In genomic region chr2:127591221-127591923, GRCh38 we compare ENCODE assay signal across 8 cellular contexts. TPM values are rescaled to one million over a fixed set of nuclear protein-coding genes. Genes with fewer than 3 reads are reported as not detected.
DNase-seq lines count a peak whose midpoint lies in the region; ATAC-seq and TF ChIP-seq lines count a peak whose summit lies in the region.

No MANE protein-coding gene starts in this region.

- H3K27me3 Mint-ChIP-seq in activated naive CD4-positive, alpha-beta T cell treated with anti-CD3 and anti-CD28 coated beads, Interleukin-2, amount 10 ng/mL, durations not matched to agents 7 days and 5 days: peaks cover 10% of the 10 kb centered on the region
- no peaks in the 10 kb centered on the region for H3K27me3 Mint-ChIP-seq in progenitor cell of endocrine pancreas

- H3K27ac Mint-ChIP-seq in activated naive CD4-positive, alpha-beta T cell treated with anti-CD3 and anti-CD28 coated beads, Interleukin-2, amount 10 ng/mL, durations not matched to agents 7 days and 5 days: no peak overlapping the region
- no peak overlapping the region for H3K27ac Mint-ChIP-seq in progenitor cell of endocrine pancreas

- no peaks in the 10 kb centered on the region for H3K36me3 Mint-ChIP-seq in activated naive CD4-positive, alpha-beta T cell treated with anti-CD3 and anti-CD28 coated beads, Interleukin-2, amount 10 ng/mL, durations not matched to agents 7 days and 5 days
- no peaks in the 10 kb centered on the region for H3K36me3 Mint-ChIP-seq in progenitor cell of endocrine pancreas (ENCODE audit: insufficient read depth)

- no peak overlapping the region for H3K4me3 Mint-ChIP-seq in activated naive CD4-positive, alpha-beta T cell treated with anti-CD3 and anti-CD28 coated beads, Interleukin-2, amount 10 ng/mL, durations not matched to agents 7 days and 5 days
- no peak overlapping the region for H3K4me3 Mint-ChIP-seq in progenitor cell of endocrine pancreas (ENCODE audit: low read depth)

- H3K27me3 ChIP-seq in SJCRH30 (no peaks in the 10 kb centered on the region), vagina (no peaks in the 10 kb centered on the region)

- no peak for TF ChIP-seq POLR2A in vagina (IDR thresholded peaks at IDR 0.05)

- TF ChIP-seq CTCF in progenitor cell of endocrine pancreas (IDR thresholded peaks at IDR 0.05; ENCODE audit: unreplicated experiment): peak; percentile 89
- peak in 2 of 3 experiments; percentile 52 to 65 for TF ChIP-seq CTCF in vagina (IDR thresholded peaks at IDR 0.05)

- DNase-seq in AG20443 (ENCODE audit: low spot score) (peak; percentile 90), SJCRH30 (peak; percentile 72 to 85), Right ventricle myocardium inferior (ENCODE audit: missing footprints) (no peak), progenitor cell of endocrine pancreas (ENCODE audit: low spot score, unreplicated experiment) (peak; percentile 59), vagina (ENCODE audit: extremely low spot score in 2 of 2) (peak; percentile 49 to 81)
- peak; percentile 79 for DNase-seq in activated naive CD4-positive, alpha-beta T cell treated with anti-CD3 and anti-CD28 coated beads, Interleukin-2, amount 10 ng/mL, durations not matched to agents 7 days and 5 days

- H3K4me3 ChIP-seq in SJCRH30: peak overlapping the region; percentile 69
- H3K4me3 ChIP-seq in vagina: no peak overlapping the region

- H3K27ac ChIP-seq in SJCRH30: no peak overlapping the region
- no peak overlapping the region for H3K27ac ChIP-seq in vagina

- no peaks in the 10 kb centered on the region for H3K9me3 ChIP-seq in SJCRH30 (replicated peaks)
- H3K9me3 ChIP-seq in vagina: no peaks in the 10 kb centered on the region

- peaks cover 4% of the 10 kb centered on the region for H3K4me1 Mint-ChIP-seq in activated naive CD4-positive, alpha-beta T cell treated with anti-CD3 and anti-CD28 coated beads, Interleukin-2, amount 10 ng/mL, durations not matched to agents 7 days and 5 days
- no peaks in the 10 kb centered on the region for H3K4me1 Mint-ChIP-seq in progenitor cell of endocrine pancreas (ENCODE audit: low read depth)

- intact Hi-C loops in Right ventricle myocardium inferior (cut with DNase I): loop anchor here (1.0 to 5.0 kb wide), 3 partner anchors 91 to 216 kb away; partner anchors contain the start of gene SFT2D3
- intact Hi-C loops in vagina (cut with DNase I): no loop called here

- CTCF ChIA-PET in activated naive CD4-positive, alpha-beta T cell treated with anti-CD3 and anti-CD28 coated beads, Interleukin-2, amount 10 ng/mL, durations not matched to agents 7 days and 5 days (lab: Charles Lee): interaction anchor here (0.6 to 4.3 kb wide), 30 partner anchors 8 to 232 kb away, joined by 3 to 145 read pairs (median 6); partner anchors contain the start of genes GPR17, IWS1 and LIMS2

- ATAC-seq in GM18511 (IDR thresholded peaks at IDR 0.05; ENCODE audit: unreplicated experiment) (peak; percentile 83), HG03571 (IDR thresholded peaks at IDR 0.05; ENCODE audit: unreplicated experiment) (peak; percentile 64), Right ventricle myocardium inferior (peak; percentile 83)

- no peaks in the 10 kb centered on the region for H3K4me1 ChIP-seq in SJCRH30
- H3K4me1 ChIP-seq in vagina: no peaks in the 10 kb centered on the region

- no peaks in the 10 kb centered on the region for H3K36me3 ChIP-seq in SJCRH30
- no peaks in the 10 kb centered on the region for H3K36me3 ChIP-seq in vagina

- no peaks in the 10 kb centered on the region for H3K9me3 Mint-ChIP-seq in activated naive CD4-positive, alpha-beta T cell treated with anti-CD3 and anti-CD28 coated beads, Interleukin-2, amount 10 ng/mL, durations not matched to agents 7 days and 5 days
- peaks cover 6% of the 10 kb centered on the region for H3K9me3 Mint-ChIP-seq in progenitor cell of endocrine pancreas (ENCODE audit: low read depth)

RNA-seq across cellular contexts. Expression of gene GPR17, which starts 54.6 kb away (rescaled TPM):
- total RNA-seq in SJCRH30 (2014; rRNA removed; shearing (Covaris generic)): 0.18 TPM in 1 of 2 replicates, not detected in the other
- total RNA-seq in Right ventricle myocardium inferior (0.16 TPM), progenitor cell of endocrine pancreas (not detected in 2 replicates), vagina (not detected)

RNA-seq across cellular contexts. Expression of gene MYO7B, which starts 55.9 kb away (rescaled TPM):
- total RNA-seq in SJCRH30 (2014; rRNA removed; shearing (Covaris generic)): 2.7 and 3.7 TPM in 2 replicates
- 0.46 TPM for total RNA-seq in Right ventricle myocardium inferior
- total RNA-seq in progenitor cell of endocrine pancreas: 0.64 TPM in 1 of 2 replicates, not detected in the other
- not detected for total RNA-seq in vagina
